ENCODE assay signal across 18 cellular contexts in genomic region chr16:83312846-83313245, GRCh38.
A peak's percentile ranks its signal among the peaks of the same experiment; 100 is the strongest.
DNase-seq lines count a peak whose midpoint lies in the region; ATAC-seq and TF ChIP-seq lines count a peak whose summit lies in the region.
"Had no signal": no experiment of that assay in that cellular context is flagged by ENCODE, and none has a peak within 500 bp of the region (broad histone marks: within the 10 kb centered on the region; RNA-seq: fewer than 3 reads in every experiment).

No MANE protein-coding gene starts in this region.

- no peaks in the 10 kb centered on the region for H3K4me1 Mint-ChIP-seq in T-helper 2 cell treated with Interferon-gamma antibody and Interleukin-4, amounts not matched to agents 5 μg/mL and 100 μg/mL, for 36 hours (ENCODE audit: low read depth)
- H3K4me1 Mint-ChIP-seq: B cell had no signal

- H3K27me3 Mint-ChIP-seq in T-helper 2 cell treated with Interferon-gamma antibody and Interleukin-4, amounts not matched to agents 5 μg/mL and 100 μg/mL, for 36 hours (ENCODE audit: low read depth), result no peaks in the 10 kb centered on the region

- BruUV-seq in PC-3 (replicated peaks; lab: Mats Ljungman, UMichigan), result no TSS peak

- CTCF ChIA-PET in PC-3 (lab: Charles Lee), result no interaction called here

- H3K9me3 Mint-ChIP-seq in T-helper 2 cell treated with Interferon-gamma antibody and Interleukin-4, amounts not matched to agents 5 μg/mL and 100 μg/mL, for 36 hours, result no peaks in the 10 kb centered on the region
- H3K9me3 Mint-ChIP-seq: CD4-positive, alpha-beta T cell; CD8-positive, alpha-beta T cell had no signal

- ATAC-seq in PC-3, result no peak
- ATAC-seq: CD8-positive, alpha-beta T cell had no signal

- no peak for TF ChIP-seq CTCF in PC-3 (conservative IDR thresholded peaks at IDR 0.05; ENCODE audit: low read depth, low read length)

- H3K79me2 ChIP-seq in PC-3 (ENCODE audit: low read length), result no peaks in the 10 kb centered on the region

- no peaks in the 10 kb centered on the region for H3K9me2 ChIP-seq in PC-3 (replicated peaks; ENCODE audit: low read length)

- H3K4me3 ChIP-seq in PC-3 (ENCODE audit: low read length), result no peak overlapping the region
- H3K4me3 ChIP-seq: BLaER1 treated with 17β-estradiol and CSF1 and Interleukin-3, amounts not matched to agents 10 nM and 100 nM had no signal

- no peak overlapping the region for H3K4me2 ChIP-seq in PC-3 (ENCODE audit: low read length)
- H3K4me2 ChIP-seq: BLaER1 treated with 17β-estradiol and CSF1 and Interleukin-3, amounts not matched to agents 10 nM and 100 nM had no signal

- no peak overlapping the region for H3K9ac ChIP-seq in PC-3 (ENCODE audit: low read length)
- H3K9ac ChIP-seq: BLaER1 treated with 17β-estradiol and CSF1 and Interleukin-3, amounts not matched to agents 10 nM and 100 nM had no signal

- H3K9me3 ChIP-seq in PC-3 (ENCODE audit: low read length), result no peaks in the 10 kb centered on the region
- H3K9me3 ChIP-seq: Caco-2 had no signal

- H3K4me3 Mint-ChIP-seq in T-helper 2 cell treated with Interferon-gamma antibody and Interleukin-4, amounts not matched to agents 5 μg/mL and 100 μg/mL, for 36 hours, result no peak overlapping the region
- H3K4me3 Mint-ChIP-seq: B cell; CD4-positive, alpha-beta T cell; CD8-positive, alpha-beta T cell had no signal

- no peak overlapping the region for H3K27ac Mint-ChIP-seq in T-helper 2 cell treated with Interferon-gamma antibody and Interleukin-4, amounts not matched to agents 5 μg/mL and 100 μg/mL, for 36 hours
- H3K27ac Mint-ChIP-seq: B cell; CD4-positive, alpha-beta T cell; CD8-positive, alpha-beta T cell had no signal

- no peak overlapping the region for H2AFZ ChIP-seq in PC-3 (ENCODE audit: low read length)

- DNase-seq in Ammon's horn (ENCODE audit: low spot score) (peak; percentile 48), medulla oblongata (ENCODE audit: extremely low spot score) (peak; percentile 17), putamen (ENCODE audit: low spot score) (peak; percentile 66), NCI-H1930 (lab: John Stamatoyannopoulos, UW) (no peak), PC-3 (no peak)
- no peak for DNase-seq in T-helper 2 cell treated with Interferon-gamma antibody and Interleukin-4, amounts not matched to agents 5 μg/mL and 100 μg/mL, for 36 hours (ENCODE audit: low spot score)
- DNase-seq: 8988T; ACHN; Caco-2; Calu3; CD4-positive, alpha-beta T cell; CD8-positive, alpha-beta T cell; DMS79 treated with DMSO at 0.1 percent for 48 hours; GF-D8 had no signal

- no peaks in the 10 kb centered on the region for H3K4me1 ChIP-seq in PC-3 (ENCODE audit: insufficient read depth, low read length)
- H3K4me1 ChIP-seq: Caco-2 had no signal

- no peaks in the 10 kb centered on the region for H3K36me3 Mint-ChIP-seq in T-helper 2 cell treated with Interferon-gamma antibody and Interleukin-4, amounts not matched to agents 5 μg/mL and 100 μg/mL, for 36 hours (ENCODE audit: low read depth)
- H3K36me3 Mint-ChIP-seq: CD8-positive, alpha-beta T cell had no signal

- POLR2A ChIA-PET in PC-3 (lab: Charles Lee; ENCODE audit: unreplicated experiment), result no interaction called here

- no peaks in the 10 kb centered on the region for H4K20me1 ChIP-seq in PC-3 (ENCODE audit: low read length)
- H4K20me1 ChIP-seq: BLaER1 treated with 17β-estradiol and CSF1 and Interleukin-3, amounts not matched to agents 10 nM and 100 nM had no signal

- no peaks in the 10 kb centered on the region for H3F3A ChIP-seq in PC-3 (ENCODE audit: low read length, unreplicated experiment)

- H3K36me3 ChIP-seq in PC-3 (ENCODE audit: low read depth, low read length), result no peaks in the 10 kb centered on the region
- H3K36me3 ChIP-seq: BLaER1 treated with 17β-estradiol and CSF1 and Interleukin-3, amounts not matched to agents 10 nM and 100 nM had no signal

- peak overlapping the region; percentile 43 for H3K27ac ChIP-seq in cingulate gyrus (ENCODE audit: low read depth, low read length)
- H3K27ac ChIP-seq in PC-3 (ENCODE audit: low read length), result no peak overlapping the region
- H3K27ac ChIP-seq: BLaER1 treated with 17β-estradiol and CSF1 and Interleukin-3, amounts not matched to agents 10 nM and 100 nM; C4-2B had no signal

- intact Hi-C loops in PC-3 (cut with micrococcal nuclease), result no loop called here

- peaks cover 8% of the 10 kb centered on the region; the same call in 1 of the 2 replicates for H3K27me3 ChIP-seq in PC-3 (ENCODE audit: low read length)

Comparison
In these comparisons a context has a peak if more than half of its experiments do, and no peak if none do; other contexts are left out.
1. DNase-seq: peak in Ammon's horn (single experiment), medulla oblongata (single experiment) and putamen (single experiment); none in T-helper 2 cell treated with Interferon-gamma antibody and Interleukin-4, amounts not matched to agents 5 μg/mL and 100 μg/mL, for 36 hours (single experiment), NCI-H1930 (0 of 2) and PC-3 (single experiment).